In the genomic region with DNA sequence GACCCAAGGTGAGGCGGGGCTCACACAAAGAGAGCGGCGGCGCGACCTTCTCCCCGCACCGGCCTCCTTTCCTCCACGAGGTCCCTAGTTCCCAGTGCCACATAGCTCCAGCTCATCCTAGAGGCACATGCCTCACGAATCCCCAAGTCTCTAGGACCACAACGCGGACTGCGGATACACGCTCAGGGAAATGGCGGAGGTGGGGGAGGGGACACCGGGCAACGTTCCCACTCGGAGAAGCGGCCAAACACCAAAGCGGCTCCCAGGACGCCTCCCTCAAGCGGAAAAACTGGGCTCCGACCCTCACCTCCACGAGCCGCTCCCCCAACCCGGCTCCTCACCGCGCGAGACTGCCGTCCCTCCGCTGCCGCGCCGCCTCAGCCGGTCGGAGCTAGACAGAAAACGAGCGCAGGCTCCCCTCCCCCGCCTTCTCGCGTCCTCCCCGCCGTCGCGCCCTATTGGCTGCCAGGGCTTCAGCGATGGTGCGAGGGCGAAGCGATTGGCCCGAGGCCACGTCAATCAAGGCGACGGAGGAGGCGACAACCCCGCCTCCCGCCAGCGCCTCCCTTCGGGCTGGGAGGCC, we compare ENCODE assay signal across 8 cellular contexts. TPM values are rescaled to one million over a fixed set of nuclear protein-coding genes. Genes with fewer than 3 reads are reported as not detected.
DNase-seq lines count a peak whose midpoint lies in the region; ATAC-seq, FAIRE-seq and TF ChIP-seq lines count a peak whose summit lies in the region.

Gene HNRNPK (minus strand): TSS at position 404 of the 583 bp plus-strand sequence. CDS start 1,963 bp downstream, outside the sequence.

- H3K27ac Mint-ChIP-seq in natural killer cell: peak within 1 kb of the TSS; percentile 100

- CTCF ChIA-PET in RWPE1 (lab: Yijun Ruan, JAX): interaction anchor here (1.2 to 1.4 kb wide), 3 partner anchors 158 to 281 kb away, joined by 3 to 7 read pairs (median 6); no protein-coding TSS in a partner anchor

- no peak for FAIRE-seq in H54 (lab: Jason Lieb, UNC)

- TF ChIP-seq CTCF in RWPE1 (conservative IDR thresholded peaks at IDR 0.05; ENCODE audit: low read depth) (no peak), natural killer cell (IDR thresholded peaks at IDR 0.05) (no peak)

- peak within 1 kb of the TSS; percentile 95 for H3K4me3 Mint-ChIP-seq in natural killer cell

- H3K27me3 Mint-ChIP-seq in natural killer cell (ENCODE audit: low read depth in 2 of 2): no peaks in the 10 kb centered on the region

- H3K4me1 Mint-ChIP-seq in natural killer cell: peaks cover 57 to 65% of the 10 kb centered on the region in 2 donors

- peak within 1 kb of the TSS; percentile 95 for H3K27ac ChIP-seq in RWPE1

- intact Hi-C loops in natural killer cell (cut with micrococcal nuclease): loop anchor here (2.0 to 5.0 kb wide), 2 partner anchors 59 to 273 kb away; partner anchors contain the start of genes KIF27 and UBQLN1

- no peaks in the 10 kb centered on the region for H3K9me3 Mint-ChIP-seq in natural killer cell

- POLR2A ChIA-PET in RWPE1 (lab: Yijun Ruan, JAX; ENCODE audit: low non-redundant PET): interaction anchor here (0.5 to 0.8 kb wide), 3 partner anchors 59 to 379 kb away, joined by 3 to 6 read pairs (median 4); partner anchors contain the start of gene KIF27

- peak; percentile 78 to 92 (median 83) for ATAC-seq in natural killer cell

- peaks cover 29% of the 10 kb centered on the region for H3K36me3 Mint-ChIP-seq in natural killer cell

- DNase-seq in ELF-1 (ENCODE audit: low read depth, low spot score) (peak; percentile 98), H54 (ENCODE audit: insufficient read length, low spot score) (peak; percentile 97), LoVo (ENCODE audit: low spot score) (peak; percentile 96), RWPE1 (ENCODE audit: low spot score) (peak; percentile 100), fibroblast of peridontal ligament (ENCODE audit: extremely low read depth) (peak; percentile 98), natural killer cell (peak; percentile 100)
- DNase-seq in activated T-helper 9 cell treated with anti-CD3 and anti-CD28 coated beads, Interleukin-2, amount 50 U/mL, for 16 hours (ENCODE audit: low read depth): peak; percentile 99
- peak; percentile 98 to 100 (median 99) for DNase-seq in stimulated activated naive CD4-positive, alpha-beta T cell (lab: John Stamatoyannopoulos, UW)

- peak; percentile 60 for TF ChIP-seq POLR2A in H54 (IDR thresholded peaks at IDR 0.05; ENCODE audit: low read depth, low read length)

RNA-seq across cellular contexts. Expression of gene HNRNPK, which starts in this region (rescaled TPM):
- 100 to 1,000 TPM; 703 to 872 (median 771) TPM for total RNA-seq in natural killer cell

Comparison
In these comparisons a context has a peak if more than half of its experiments do, and no peak if none do; other contexts are left out.
1. Peak in every context shown above with its lines: DNase-seq, ATAC-seq and H3K27ac ChIP-seq.